32 cellular contexts compared by ENCODE assay signal in the genomic region with DNA sequence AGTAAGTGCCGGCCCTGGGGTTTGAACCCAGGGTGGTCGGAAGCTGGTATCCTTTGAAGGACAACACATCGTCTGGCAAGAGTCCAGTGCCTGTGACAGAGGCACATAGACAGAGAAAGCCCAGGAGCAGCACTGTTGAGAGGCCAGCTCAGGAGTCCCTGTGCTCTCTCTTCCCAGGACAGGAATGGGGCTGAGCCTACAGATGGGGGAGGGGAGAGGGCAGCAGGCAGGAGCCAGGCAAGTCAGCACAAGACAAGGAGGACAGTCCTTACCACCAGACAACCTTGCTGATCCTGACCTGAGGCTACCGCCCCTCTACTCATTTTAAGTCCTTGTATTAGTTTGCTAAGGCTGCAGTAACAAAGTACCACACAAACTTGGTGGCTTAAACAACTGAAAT. TPM values are rescaled to one million over a fixed set of nuclear protein-coding genes. Genes with fewer than 3 reads are reported as not detected.
"Had no signal": no experiment of that assay in that cellular context is flagged by ENCODE, and none has a peak within 500 bp of the region (broad histone marks: within the 10 kb centered on the region; RNA-seq: fewer than 3 reads in every experiment).

No MANE protein-coding gene starts in this region.

- H3K27me3 Mint-ChIP-seq: activated CD4-positive, alpha-beta T cell treated with anti-CD3 and anti-CD28 coated beads for 36 hours had no signal

- H3K9me3 Mint-ChIP-seq: activated CD4-positive, alpha-beta T cell treated with anti-CD3 and anti-CD28 coated beads, Interleukin-2, amount 10 ng/mL, durations not matched to agents 7 days and 5 days; activated naive CD4-positive, alpha-beta T cell treated with anti-CD3 and anti-CD28 coated beads, Interleukin-2, amount 50 U/mL, for 24 hours; activated T-cell treated with anti-CD3 and anti-CD28 coated beads, Interleukin-2, amount 50 U/mL, for 24 hours; activated T-helper 2 cell treated with anti-CD3 and anti-CD28 coated beads, Interferon-gamma antibody, Interleukin-2, Interleukin-4, amounts not matched to agents 10 μg/mL and 5 μg/mL and 100 μg/mL, durations not matched to agents 14 hours and 24 hours and 36 hours; T-helper 1 cell treated with Interleukin-12 subunit alpha and Interleukin-12 subunit beta and Interleukin-4 antibody, amounts not matched to agents 30 μg/mL and 1 μg/mL, for 36 hours; T-helper 2 cell treated with Interferon-gamma antibody and Interleukin-4, amounts not matched to agents 5 μg/mL and 100 μg/mL, for 36 hours had no signal

- H3K27ac ChIP-seq: ascending aorta, cardiac muscle cell, SJCRH30, SK-N-MC had no signal

- H3K4me3 Mint-ChIP-seq: activated CD4-positive, alpha-beta T cell treated with anti-CD3 and anti-CD28 coated beads for 36 hours; activated CD4-positive, alpha-beta T cell treated with anti-CD3 and anti-CD28 coated beads, Interleukin-2, amount 10 ng/mL, durations not matched to agents 7 days and 5 days; activated CD8-positive, alpha-beta T cell treated with anti-CD3 and anti-CD28 coated beads, Interleukin-2, amount 10 ng/mL, durations not matched to agents 7 days and 5 days; activated naive CD4-positive, alpha-beta T cell treated with anti-CD3 and anti-CD28 coated beads, Interleukin-2, amount 50 U/mL, for 24 hours; activated naive CD8-positive, alpha-beta T cell treated with anti-CD3 and anti-CD28 coated beads, Interleukin-2, amount 10 ng/mL, durations not matched to agents 7 days and 5 days; activated T-cell treated with anti-CD3 and anti-CD28 coated beads, Interleukin-2, amount 50 U/mL, for 24 hours; T-helper 1 cell treated with Interleukin-12 subunit alpha and Interleukin-12 subunit beta and Interleukin-4 antibody, amounts not matched to agents 30 μg/mL and 1 μg/mL, for 36 hours; T-helper 2 cell treated with Interferon-gamma antibody and Interleukin-4, amounts not matched to agents 5 μg/mL and 100 μg/mL, for 36 hours had no signal

- H3K4me1 Mint-ChIP-seq: activated CD4-positive, alpha-beta T cell treated with anti-CD3 and anti-CD28 coated beads for 36 hours; activated CD4-positive, alpha-beta T cell treated with anti-CD3 and anti-CD28 coated beads, Interleukin-2, amount 10 ng/mL, durations not matched to agents 7 days and 5 days; activated naive CD4-positive, alpha-beta T cell treated with anti-CD3 and anti-CD28 coated beads, Interleukin-2, amount 50 U/mL, for 24 hours; activated naive CD8-positive, alpha-beta T cell treated with anti-CD3 and anti-CD28 coated beads, Interleukin-2, amount 10 ng/mL, durations not matched to agents 7 days and 5 days had no signal

- DNase-seq: activated CD4-positive, alpha-beta T cell treated with anti-CD3 and anti-CD28 coated beads for 36 hours; activated CD4-positive, alpha-beta T cell treated with anti-CD3 and anti-CD28 coated beads, Interleukin-2, amount 10 ng/mL, durations not matched to agents 7 days and 5 days; activated CD4-positive, alpha-beta T cell treated with anti-CD3 and anti-CD28 coated beads, Interleukin-2, amount 50 U/mL, for 48 hours; activated CD8-positive, alpha-beta T cell treated with anti-CD3 and anti-CD28 coated beads, Interleukin-2, amount 10 ng/mL, durations not matched to agents 7 days and 5 days; activated gamma-delta T cell; activated naive CD4-positive, alpha-beta T cell treated with Interleukin-2 at 50 U/mL for 16 hours; activated naive CD8-positive, alpha-beta T cell treated with anti-CD3 and anti-CD28 coated beads, Interleukin-2, amount 10 ng/mL, durations not matched to agents 7 days and 5 days; activated T-cell treated with anti-CD3 and anti-CD28 coated beads, Interleukin-2, amount 50 U/mL, for 24 hours; amygdala; Karpas-422; MG63; MV-4-11; NCI-H1092; NCI-H1436 treated with DMSO at 0.1 percent for 48 hours; NCI-H1694 treated with DMSO at 0.1 percent for 48 hours; NCI-H2029; NCI-H345; NCI-H524 treated with DMSO at 0.1 percent for 48 hours; SHP77; SJCRH30 had no signal

- H3K4me1 ChIP-seq: ascending aorta, SJCRH30 had no signal

- FAIRE-seq: TTC549 had no signal

- H3K36me3 ChIP-seq: ascending aorta, cardiac muscle cell, MG63, SJCRH30 had no signal

- H3K27ac Mint-ChIP-seq: activated CD4-positive, alpha-beta T cell treated with anti-CD3 and anti-CD28 coated beads for 36 hours; activated CD4-positive, alpha-beta T cell treated with anti-CD3 and anti-CD28 coated beads, Interleukin-2, amount 10 ng/mL, durations not matched to agents 7 days and 5 days; activated CD8-positive, alpha-beta T cell treated with anti-CD3 and anti-CD28 coated beads, Interleukin-2, amount 10 ng/mL, durations not matched to agents 7 days and 5 days; activated naive CD4-positive, alpha-beta T cell treated with anti-CD3 and anti-CD28 coated beads, Interleukin-2, amount 50 U/mL, for 24 hours; activated naive CD8-positive, alpha-beta T cell treated with anti-CD3 and anti-CD28 coated beads, Interleukin-2, amount 10 ng/mL, durations not matched to agents 7 days and 5 days; activated T-cell treated with anti-CD3 and anti-CD28 coated beads, Interleukin-2, amount 50 U/mL, for 24 hours; activated T-helper 2 cell treated with anti-CD3 and anti-CD28 coated beads, Interferon-gamma antibody, Interleukin-2, Interleukin-4, amounts not matched to agents 10 μg/mL and 5 μg/mL and 100 μg/mL, durations not matched to agents 14 hours and 24 hours and 36 hours; T-helper 1 cell treated with Interleukin-12 subunit alpha and Interleukin-12 subunit beta and Interleukin-4 antibody, amounts not matched to agents 30 μg/mL and 1 μg/mL, for 36 hours; T-helper 2 cell treated with Interferon-gamma antibody and Interleukin-4, amounts not matched to agents 5 μg/mL and 100 μg/mL, for 36 hours had no signal

- H3K4me3 ChIP-seq: ascending aorta, cardiac muscle cell, MG63, SJCRH30, SK-N-MC had no signal

- H3K36me3 Mint-ChIP-seq: activated naive CD4-positive, alpha-beta T cell treated with anti-CD3 and anti-CD28 coated beads, Interleukin-2, amount 50 U/mL, for 24 hours; activated naive CD8-positive, alpha-beta T cell treated with anti-CD3 and anti-CD28 coated beads, Interleukin-2, amount 10 ng/mL, durations not matched to agents 7 days and 5 days had no signal

- ATAC-seq: activated CD4-positive, alpha-beta T cell treated with anti-CD3 and anti-CD28 coated beads for 36 hours; activated CD4-positive, CD25-positive, alpha-beta regulatory T cell treated with anti-CD3 and anti-CD28 coated beads, Interleukin-2, amount 50 U/mL, for 24 hours; activated CD8-positive, alpha-beta T cell treated with anti-CD3 and anti-CD28 coated beads, Interleukin-2, amount 10 ng/mL, durations not matched to agents 7 days and 5 days; Panc1 had no signal

- H3K27me3 ChIP-seq: ascending aorta, cardiac muscle cell, MG63, SJCRH30 had no signal

- H3K9me3 ChIP-seq: ascending aorta, MG63 had no signal

RNA-seq across cellular contexts. Expression of a gene that starts 27.7 kb away (rescaled TPM):
- total RNA-seq: activated CD4-positive, alpha-beta T cell treated with anti-CD3 and anti-CD28 coated beads for 36 hours; activated CD4-positive, alpha-beta T cell treated with anti-CD3 and anti-CD28 coated beads, Interleukin-2, amount 10 ng/mL, durations not matched to agents 7 days and 5 days; activated CD8-positive, alpha-beta T cell treated with anti-CD3 and anti-CD28 coated beads, Interleukin-2, amount 10 ng/mL, durations not matched to agents 7 days and 5 days; activated naive CD8-positive, alpha-beta T cell treated with anti-CD3 and anti-CD28 coated beads, Interleukin-2, amount 10 ng/mL, durations not matched to agents 7 days and 5 days; activated T-helper 2 cell treated with anti-CD3 and anti-CD28 coated beads, Interferon-gamma antibody, Interleukin-2, Interleukin-4, amounts not matched to agents 10 μg/mL and 5 μg/mL and 100 μg/mL, durations not matched to agents 14 hours and 24 hours and 36 hours; ascending aorta; NCI-H460; RPMI7951 had no signal
- polyA plus RNA-seq: cardiac muscle cell had no signal
